20 cellular contexts compared by ENCODE assay signal in genomic region chr5:151718168-151718567, GRCh38. TPM values are rescaled to one million over a fixed set of nuclear protein-coding genes. Genes with fewer than 3 reads are reported as not detected.
DNase-seq lines count a peak whose midpoint lies in the region; ATAC-seq and TF ChIP-seq lines count a peak whose summit lies in the region.
"Had no signal": no experiment of that assay in that cellular context is flagged by ENCODE, and none has a peak within 500 bp of the region (broad histone marks: within the 10 kb centered on the region; RNA-seq: fewer than 3 reads in every experiment).

No MANE protein-coding gene starts in this region.

- H3K27me3 ChIP-seq in fibroblast of lung (ENCODE audit: control insufficient read depth, insufficient read depth, low read length), result no peaks in the 10 kb centered on the region
- H3K27me3 ChIP-seq in parathyroid adenoma (ENCODE audit: control insufficient read depth, insufficient read depth, low read length), result no peaks in the 10 kb centered on the region
- H3K27me3 ChIP-seq: BLaER1, testis had no signal

- H4K20me1 ChIP-seq in fibroblast of lung (ENCODE audit: control insufficient read depth, extremely low read depth, insufficient read depth, low read length), result no peaks in the 10 kb centered on the region
- H4K20me1 ChIP-seq: BLaER1 had no signal

- H3K36me3 Mint-ChIP-seq in Calu3 (ENCODE audit: insufficient read depth, unreplicated experiment), result no peaks in the 10 kb centered on the region
- H3K36me3 Mint-ChIP-seq: natural killer cell treated with Interleukin-12 subunit alpha and Interleukin-12 subunit beta and Interleukin-15 and Interleukin-18, amount 100 ng/mL, for 72 hours had no signal

- no peak for ATAC-seq in stimulated activated naive CD8-positive, alpha-beta T cell treated with anti-CD3 and anti-CD28 coated beads, Interleukin-15, amount 100 ng/mL, for 72 hours
- ATAC-seq: activated T-helper 17 cell treated with anti-CD3 and anti-CD28 coated beads, Interleukin-2, amount 50 U/mL, for 72 hours; natural killer cell treated with Interleukin-12 subunit alpha and Interleukin-12 subunit beta and Interleukin-15 and Interleukin-18, amount 100 ng/mL, for 72 hours had no signal

- H3K4me1 Mint-ChIP-seq in Calu3 (ENCODE audit: low read depth, unreplicated experiment), result peaks cover 26% of the 10 kb centered on the region
- peaks cover 13% of the 10 kb centered on the region for H3K4me1 Mint-ChIP-seq in stimulated activated naive CD8-positive, alpha-beta T cell treated with anti-CD3 and anti-CD28 coated beads, Interleukin-15, amount 100 ng/mL, for 72 hours
- H3K4me1 Mint-ChIP-seq: activated T-helper 17 cell treated with anti-CD3 and anti-CD28 coated beads, Interleukin-2, amount 50 U/mL, for 72 hours had no signal

- H3K36me3 ChIP-seq in fibroblast of lung (ENCODE audit: control insufficient read depth, insufficient read depth, low read length) (no peaks in the 10 kb centered on the region), parathyroid adenoma (ENCODE audit: control insufficient read depth, insufficient read depth, low read length) (no peaks in the 10 kb centered on the region)
- H3K36me3 ChIP-seq: BLaER1 had no signal

- H2AFZ ChIP-seq in fibroblast of lung (ENCODE audit: low read length), result no peak overlapping the region
- H2AFZ ChIP-seq in parathyroid adenoma, result peak overlapping the region; percentile 48

- no peaks in the 10 kb centered on the region for H3K79me2 ChIP-seq in fibroblast of lung (ENCODE audit: control insufficient read depth, insufficient read depth, low read length)
- H3K79me2 ChIP-seq in parathyroid adenoma, result no peaks in the 10 kb centered on the region

- peak overlapping the region; percentile 10 for H3K4me3 ChIP-seq in AG04449 (ENCODE audit: low read depth, low read length)
- H3K4me3 ChIP-seq in fibroblast of lung (replicated peaks in 1 of 4; ENCODE audit: control extremely low read depth in 1 of 4, insufficient read depth in 1 of 4, low read depth in 3 of 4, low read length in 4 of 4), result peak overlapping the region in 1 of 4 experiments; percentile 28
- H3K4me3 ChIP-seq in parathyroid adenoma (ENCODE audit: low read depth, low read length), result no peak overlapping the region
- H3K4me3 ChIP-seq: BLaER1, K562, testis had no signal

- no peak overlapping the region for H3K27ac Mint-ChIP-seq in Calu3 (ENCODE audit: unreplicated experiment)
- H3K27ac Mint-ChIP-seq in stimulated activated naive CD8-positive, alpha-beta T cell treated with anti-CD3 and anti-CD28 coated beads, Interleukin-15, amount 100 ng/mL, for 72 hours, result peak overlapping the region in 1 of 2 donors; percentile 75
- H3K27ac Mint-ChIP-seq: activated T-helper 17 cell treated with anti-CD3 and anti-CD28 coated beads, Interleukin-2, amount 50 U/mL, for 72 hours; natural killer cell treated with Interleukin-12 subunit alpha and Interleukin-12 subunit beta and Interleukin-15 and Interleukin-18, amount 100 ng/mL, for 72 hours had no signal

- no peaks in the 10 kb centered on the region for H3K27me3 Mint-ChIP-seq in Calu3 (ENCODE audit: unreplicated experiment)
- peaks cover 1% of the 10 kb centered on the region for H3K27me3 Mint-ChIP-seq in stimulated activated naive CD8-positive, alpha-beta T cell treated with anti-CD3 and anti-CD28 coated beads, Interleukin-15, amount 100 ng/mL, for 72 hours
- H3K27me3 Mint-ChIP-seq: activated T-helper 17 cell treated with anti-CD3 and anti-CD28 coated beads, Interleukin-2, amount 50 U/mL, for 72 hours had no signal

- no TSS peak for BruUV-seq in Calu3 (replicated peaks; lab: Mats Ljungman, UMichigan)

- H3K4me2 ChIP-seq in fibroblast of lung (ENCODE audit: extremely low read depth, insufficient read depth, low read length) (peak overlapping the region; percentile 48), parathyroid adenoma (ENCODE audit: low read length) (no peak overlapping the region)
- H3K4me2 ChIP-seq: BLaER1 had no signal

- TF ChIP-seq CTCF in AG04449 (IDR thresholded peaks at IDR 0.05; ENCODE audit: insufficient read depth, low read length, missing control alignments) (no peak), fibroblast of lung (conservative IDR thresholded peaks at IDR 0.05 in 1 of 2, IDR thresholded peaks at IDR 0.05 in 1 of 2; ENCODE audit: low read depth in 1 of 2, low read length in 2 of 2) (no peak), parathyroid adenoma (IDR thresholded peaks at IDR 0.05) (no peak), Calu3 (IDR thresholded peaks at IDR 0.05; ENCODE audit: unreplicated experiment) (no peak)

- H3K9me3 ChIP-seq in fibroblast of lung (ENCODE audit: control insufficient read depth, insufficient read depth, low read depth, low read length) (no peaks in the 10 kb centered on the region), parathyroid adenoma (ENCODE audit: control insufficient read depth, low read length) (no peaks in the 10 kb centered on the region)
- H3K9me3 ChIP-seq: testis had no signal

- H3K4me3 Mint-ChIP-seq in Calu3 (ENCODE audit: low read depth, unreplicated experiment), result no peak overlapping the region
- no peak overlapping the region for H3K4me3 Mint-ChIP-seq in stimulated activated naive CD8-positive, alpha-beta T cell treated with anti-CD3 and anti-CD28 coated beads, Interleukin-15, amount 100 ng/mL, for 72 hours
- H3K4me3 Mint-ChIP-seq: activated T-helper 17 cell treated with anti-CD3 and anti-CD28 coated beads, Interleukin-2, amount 50 U/mL, for 72 hours; natural killer cell treated with Interleukin-12 subunit alpha and Interleukin-12 subunit beta and Interleukin-15 and Interleukin-18, amount 100 ng/mL, for 72 hours; T-helper 2 cell treated with Interferon-gamma antibody and Interleukin-4, amounts not matched to agents 5 μg/mL and 100 μg/mL, for 36 hours had no signal

- POLR2A ChIA-PET in AG04449 (lab: Yijun Ruan, JAX), result interaction anchor here (0.9 to 6.0 kb wide), 16 partner anchors 12 to 60 kb away, joined by 3 to 94 read pairs (median 12); partner anchors contain the start of genes G3BP1 and SPARC

- peaks cover 13% of the 10 kb centered on the region for H3K4me1 ChIP-seq in fibroblast of lung (ENCODE audit: control insufficient read depth, extremely low read depth, insufficient read depth, low read length)
- H3K4me1 ChIP-seq in parathyroid adenoma, result peaks cover 8% of the 10 kb centered on the region

- H3K27ac ChIP-seq in fibroblast of lung (ENCODE audit: insufficient read depth, low read length) (peak overlapping the region; percentile 31), parathyroid adenoma (no peak overlapping the region)
- H3K27ac ChIP-seq: BLaER1 had no signal

- H3K9me3 Mint-ChIP-seq in Calu3 (ENCODE audit: low read depth, unreplicated experiment), result no peaks in the 10 kb centered on the region
- H3K9me3 Mint-ChIP-seq in stimulated activated naive CD8-positive, alpha-beta T cell treated with anti-CD3 and anti-CD28 coated beads, Interleukin-15, amount 100 ng/mL, for 72 hours, result no peaks in the 10 kb centered on the region
- H3K9me3 Mint-ChIP-seq: activated T-helper 17 cell treated with anti-CD3 and anti-CD28 coated beads, Interleukin-2, amount 50 U/mL, for 72 hours; natural killer cell treated with Interleukin-12 subunit alpha and Interleukin-12 subunit beta and Interleukin-15 and Interleukin-18, amount 100 ng/mL, for 72 hours; T-helper 2 cell treated with Interferon-gamma antibody and Interleukin-4, amounts not matched to agents 5 μg/mL and 100 μg/mL, for 36 hours had no signal

- intact Hi-C loops in Calu3 (cut with micrococcal nuclease; ENCODE audit: unreplicated experiment), result no loop called here

- CTCF ChIA-PET in AG04449 (lab: Yijun Ruan, JAX) (interaction anchor here (0.8 to 9.9 kb wide), 14 partner anchors 9 to 65 kb away, joined by 3 to 153 read pairs (median 10); no protein-coding TSS in a partner anchor), Calu3 (lab: Charles Lee) (no interaction called here)

- no peak overlapping the region for H3K9ac ChIP-seq in fibroblast of lung (ENCODE audit: insufficient read depth, low read length)
- H3K9ac ChIP-seq in parathyroid adenoma, result no peak overlapping the region
- H3K9ac ChIP-seq: BLaER1 had no signal

- DNase-seq in AG04449 (ENCODE audit: low read depth, low spot score) (no peak), NCI-H524 (lab: John Stamatoyannopoulos, UW) (peak; percentile 27 to 68), fibroblast of lung (ENCODE audit: low read depth in 2 of 2) (peak; percentile 61 to 63), Calu3 (no peak), SHP77 (lab: John Stamatoyannopoulos, UW) (no peak)
- DNase-seq in stimulated activated CD4-positive, alpha-beta T cell treated with anti-CD3 and anti-CD28 coated beads, Interleukin-2, amount 100 ng/mL, for 24 hours, result no peak
- no peak for DNase-seq in stimulated activated naive CD8-positive, alpha-beta T cell treated with anti-CD3 and anti-CD28 coated beads, Interleukin-15, amount 100 ng/mL, for 72 hours
- DNase-seq: activated CD4-positive, alpha-beta T cell treated with anti-CD3 and anti-CD28 coated beads, Interleukin-2, amount 50 U/mL, for 4 hours; DMS79 treated with DMSO at 0.1 percent for 48 hours; effector CD8-positive, alpha-beta T cell; NCI-H1436; RPMI8226; stimulated activated CD4-positive, alpha-beta T cell treated with anti-CD3 and anti-CD28 coated beads, Interleukin-12 subunit alpha, Interleukin-12 subunit beta, amount 100 ng/mL, for 4 hours had no signal

RNA-seq across cellular contexts. Expression of gene SPARC, which starts 31.5 kb away (rescaled TPM):
- total RNA-seq in fibroblast of lung (408 and 448 TPM in 2 replicates), Calu3 (2022) (not detected in 2 replicates)
- 3,177 and 6,513 TPM in 2 replicates for polyA plus RNA-seq in fibroblast of lung
- polyA plus RNA-seq in fibroblast of lung (2012), result 2,724 and 6,217 TPM in 2 replicates
- 2,926 and 5,651 TPM in 2 replicates for polyA minus RNA-seq in fibroblast of lung (ENCODE audit: low replicate concordance)
- total RNA-seq: natural killer cell treated with Interleukin-12 subunit alpha and Interleukin-12 subunit beta and Interleukin-15 and Interleukin-18, amount 100 ng/mL, for 72 hours had no signal

RNA-seq across cellular contexts. Expression of gene ATOX1, which starts 40.3 kb away (rescaled TPM):
- 48.5 and 59.9 TPM in 2 replicates for total RNA-seq in fibroblast of lung
- 245 and 375 TPM in 2 replicates for polyA plus RNA-seq in fibroblast of lung
- 286 and 292 TPM in 2 replicates for polyA plus RNA-seq in fibroblast of lung (2012)
- 169 and 197 TPM in 2 replicates for polyA minus RNA-seq in fibroblast of lung (ENCODE audit: low replicate concordance)
- 204 and 239 TPM in 2 replicates for total RNA-seq in Calu3 (2022)

RNA-seq across cellular contexts. Expression of gene G3BP1, which starts 53.6 kb away (rescaled TPM):
- 110 and 132 TPM in 2 replicates for total RNA-seq in fibroblast of lung
- 68.2 and 89.9 TPM in 2 replicates for polyA plus RNA-seq in fibroblast of lung
- 117 and 143 TPM in 2 replicates for polyA plus RNA-seq in fibroblast of lung (2012)
- polyA minus RNA-seq in fibroblast of lung (ENCODE audit: low replicate concordance), result 100.0 and 206 TPM in 2 replicates
- 356 and 393 TPM in 2 replicates for total RNA-seq in Calu3 (2022)

Comparison
In these comparisons a context has a peak if more than half of its experiments do, and no peak if none do; other contexts are left out.
1. DNase-seq: peak in NCI-H524 (2 of 2) and fibroblast of lung (2 of 2); none in AG04449 (single experiment), stimulated activated CD4-positive, alpha-beta T cell treated with anti-CD3 and anti-CD28 coated beads, Interleukin-2, amount 100 ng/mL, for 24 hours (0 of 2), Calu3 (single experiment), stimulated activated naive CD8-positive, alpha-beta T cell treated with anti-CD3 and anti-CD28 coated beads, Interleukin-15, amount 100 ng/mL, for 72 hours (0 of 2) and SHP77 (0 of 2).
2. RNA of gene SPARC, which starts 31.5 kb away (total RNA-seq): 408 to 448 TPM in fibroblast of lung; not detected in Calu3; every median in the first group is over 100 times any median in the second.